Comparison of ENCODE assay signal across 1 cellular context in the genomic region with DNA sequence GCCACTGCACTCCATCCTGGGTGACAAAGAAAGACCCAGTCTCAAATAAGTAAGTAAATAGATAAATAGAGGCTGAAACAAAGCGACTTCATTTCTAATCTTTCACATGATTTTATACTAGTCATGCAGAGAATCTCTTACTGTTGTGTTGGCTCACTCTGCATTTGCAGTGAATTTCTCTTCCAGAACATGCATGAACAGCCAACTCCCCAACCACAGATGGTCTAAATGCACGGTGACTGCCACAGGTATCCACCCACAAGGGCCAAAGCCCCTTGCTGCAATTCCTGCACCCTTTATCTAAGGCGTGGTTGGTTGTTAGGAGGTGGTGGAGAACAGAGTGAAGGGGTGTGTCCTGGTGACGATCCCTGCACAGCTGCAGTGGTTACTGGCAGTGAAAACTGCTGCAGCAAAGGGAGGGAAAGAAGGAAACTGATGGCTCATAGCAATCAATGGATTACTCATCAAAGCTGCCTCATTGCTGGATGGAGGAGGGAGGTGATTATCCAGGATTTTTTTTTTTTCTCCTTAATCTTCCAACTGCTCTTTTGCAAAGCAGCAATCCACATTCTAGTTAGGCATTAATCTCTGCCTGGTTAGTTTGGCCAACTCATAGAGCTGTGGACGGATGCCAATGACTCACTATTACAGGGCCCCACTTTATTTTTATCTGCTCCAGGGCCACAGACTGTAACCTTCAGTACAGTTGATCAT.
TF ChIP-seq lines count a peak whose summit lies in the region.

No MANE protein-coding gene starts in this region.

TF ChIP-seq in GM12878, 131 proteins besides CTCF, POLR2A, EP300 and RAD21 (continued from another document and continues in another):
- no peak for TF ChIP-seq MYC (IDR thresholded peaks at IDR 0.05; ENCODE audit: insufficient read depth, insufficient read length, insufficient replicate concordance, low read length, severe bottlenecking)
- TF ChIP-seq NFIC (IDR thresholded peaks at IDR 0.05; ENCODE audit: low read depth, low read length) = no peak
- TF ChIP-seq, protein P1, sequence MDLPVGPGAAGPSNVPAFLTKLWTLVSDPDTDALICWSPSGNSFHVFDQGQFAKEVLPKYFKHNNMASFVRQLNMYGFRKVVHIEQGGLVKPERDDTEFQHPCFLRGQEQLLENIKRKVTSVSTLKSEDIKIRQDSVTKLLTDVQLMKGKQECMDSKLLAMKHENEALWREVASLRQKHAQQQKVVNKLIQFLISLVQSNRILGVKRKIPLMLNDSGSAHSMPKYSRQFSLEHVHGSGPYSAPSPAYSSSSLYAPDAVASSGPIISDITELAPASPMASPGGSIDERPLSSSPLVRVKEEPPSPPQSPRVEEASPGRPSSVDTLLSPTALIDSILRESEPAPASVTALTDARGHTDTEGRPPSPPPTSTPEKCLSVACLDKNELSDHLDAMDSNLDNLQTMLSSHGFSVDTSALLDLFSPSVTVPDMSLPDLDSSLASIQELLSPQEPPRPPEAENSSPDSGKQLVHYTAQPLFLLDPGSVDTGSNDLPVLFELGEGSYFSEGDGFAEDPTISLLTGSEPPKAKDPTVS (IDR thresholded peaks at IDR 0.05; ENCODE audit: low read depth, low read length) = no peak
- no peak for TF ChIP-seq HDAC2 (IDR thresholded peaks at IDR 0.05)
- no peak for TF ChIP-seq STAT3 (IDR thresholded peaks at IDR 0.05; ENCODE audit: low read depth, low read length)
- TF ChIP-seq SMC3 (IDR thresholded peaks at IDR 0.05; ENCODE audit: borderline replicate concordance, low read length) = no peak
- no peak for TF ChIP-seq PML (IDR thresholded peaks at IDR 0.05; ENCODE audit: low read length)
- 0 out of 2 replicates have a peak, but pooled peaks have one; percentile 39 for TF ChIP-seq ZNF207 (IDR thresholded peaks at IDR 0.05; ENCODE audit: borderline replicate concordance)
- no peak for TF ChIP-seq EZH2 (IDR thresholded peaks at IDR 0.05; ENCODE audit: borderline replicate concordance, control insufficient read depth, low read depth, low read length)
- TF ChIP-seq, protein P2, sequence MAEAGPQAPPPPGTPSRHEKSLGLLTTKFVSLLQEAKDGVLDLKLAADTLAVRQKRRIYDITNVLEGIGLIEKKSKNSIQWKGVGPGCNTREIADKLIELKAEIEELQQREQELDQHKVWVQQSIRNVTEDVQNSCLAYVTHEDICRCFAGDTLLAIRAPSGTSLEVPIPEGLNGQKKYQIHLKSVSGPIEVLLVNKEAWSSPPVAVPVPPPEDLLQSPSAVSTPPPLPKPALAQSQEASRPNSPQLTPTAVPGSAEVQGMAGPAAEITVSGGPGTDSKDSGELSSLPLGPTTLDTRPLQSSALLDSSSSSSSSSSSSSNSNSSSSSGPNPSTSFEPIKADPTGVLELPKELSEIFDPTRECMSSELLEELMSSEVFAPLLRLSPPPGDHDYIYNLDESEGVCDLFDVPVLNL (IDR thresholded peaks at IDR 0.05; ENCODE audit: low read depth, low read length) = no peak
- no peak for TF ChIP-seq SUZ12 (IDR thresholded peaks at IDR 0.05; ENCODE audit: unreplicated experiment)
- TF ChIP-seq TCF12 (IDR thresholded peaks at IDR 0.05; ENCODE audit: low read depth, low read length) = peak; percentile 72; the same call in 1 of the 2 replicates
- TF ChIP-seq POU2F2 (IDR thresholded peaks at IDR 0.05; ENCODE audit: borderline replicate concordance, low read depth, low read length) = no peak
- TF ChIP-seq, protein P3, sequence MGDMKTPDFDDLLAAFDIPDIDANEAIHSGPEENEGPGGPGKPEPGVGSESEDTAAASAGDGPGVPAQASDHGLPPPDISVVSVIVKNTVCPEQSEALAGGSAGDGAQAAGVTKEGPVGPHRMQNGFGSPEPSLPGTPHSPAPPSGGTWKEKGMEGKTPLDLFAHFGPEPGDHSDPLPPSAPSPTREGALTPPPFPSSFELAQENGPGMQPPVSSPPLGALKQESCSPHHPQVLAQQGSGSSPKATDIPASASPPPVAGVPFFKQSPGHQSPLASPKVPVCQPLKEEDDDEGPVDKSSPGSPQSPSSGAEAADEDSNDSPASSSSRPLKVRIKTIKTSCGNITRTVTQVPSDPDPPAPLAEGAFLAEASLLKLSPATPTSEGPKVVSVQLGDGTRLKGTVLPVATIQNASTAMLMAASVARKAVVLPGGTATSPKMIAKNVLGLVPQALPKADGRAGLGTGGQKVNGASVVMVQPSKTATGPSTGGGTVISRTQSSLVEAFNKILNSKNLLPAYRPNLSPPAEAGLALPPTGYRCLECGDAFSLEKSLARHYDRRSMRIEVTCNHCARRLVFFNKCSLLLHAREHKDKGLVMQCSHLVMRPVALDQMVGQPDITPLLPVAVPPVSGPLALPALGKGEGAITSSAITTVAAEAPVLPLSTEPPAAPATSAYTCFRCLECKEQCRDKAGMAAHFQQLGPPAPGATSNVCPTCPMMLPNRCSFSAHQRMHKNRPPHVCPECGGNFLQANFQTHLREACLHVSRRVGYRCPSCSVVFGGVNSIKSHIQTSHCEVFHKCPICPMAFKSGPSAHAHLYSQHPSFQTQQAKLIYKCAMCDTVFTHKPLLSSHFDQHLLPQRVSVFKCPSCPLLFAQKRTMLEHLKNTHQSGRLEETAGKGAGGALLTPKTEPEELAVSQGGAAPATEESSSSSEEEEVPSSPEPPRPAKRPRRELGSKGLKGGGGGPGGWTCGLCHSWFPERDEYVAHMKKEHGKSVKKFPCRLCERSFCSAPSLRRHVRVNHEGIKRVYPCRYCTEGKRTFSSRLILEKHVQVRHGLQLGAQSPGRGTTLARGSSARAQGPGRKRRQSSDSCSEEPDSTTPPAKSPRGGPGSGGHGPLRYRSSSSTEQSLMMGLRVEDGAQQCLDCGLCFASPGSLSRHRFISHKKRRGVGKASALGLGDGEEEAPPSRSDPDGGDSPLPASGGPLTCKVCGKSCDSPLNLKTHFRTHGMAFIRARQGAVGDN (IDR thresholded peaks at IDR 0.05) = 0 out of 2 replicates have a peak, but pooled peaks have one; percentile 25
- peak; percentile 79; the same call in 1 of the 2 replicates for TF ChIP-seq EED (IDR thresholded peaks at IDR 0.05; ENCODE audit: low read depth)
- TF ChIP-seq KAT2A (conservative IDR thresholded peaks at IDR 0.05; ENCODE audit: control insufficient read depth, low read depth, low read length) = no peak
- TF ChIP-seq FOXK2 (IDR thresholded peaks at IDR 0.05) = no peak
- TF ChIP-seq IRF4 (IDR thresholded peaks at IDR 0.05; ENCODE audit: low read depth, low read length) = no peak
- no peak for TF ChIP-seq WRNIP1 (IDR thresholded peaks at IDR 0.05; ENCODE audit: borderline replicate concordance, low read depth, low read length)
- no peak for TF ChIP-seq LARP7 (IDR thresholded peaks at IDR 0.05)
- no peak for TF ChIP-seq POLR2AphosphoS2 (IDR thresholded peaks at IDR 0.05; ENCODE audit: low read depth, low read length)
- TF ChIP-seq ZSCAN29 (IDR thresholded peaks at IDR 0.05) = no peak
- 0 out of 2 replicates have a peak, but pooled peaks have one; percentile 27 for TF ChIP-seq HDGF (IDR thresholded peaks at IDR 0.05)
- no peak for TF ChIP-seq TAF1 (IDR thresholded peaks at IDR 0.05; ENCODE audit: borderline replicate concordance, low read depth, low read length)
- TF ChIP-seq SPI1 (IDR thresholded peaks at IDR 0.05; ENCODE audit: borderline replicate concordance, insufficient read depth, low read depth, low read length) = no peak
- TF ChIP-seq EGR1 (IDR thresholded peaks at IDR 0.05; ENCODE audit: borderline replicate concordance in 1 of 2, low read depth in 2 of 2, low read length in 2 of 2) = no peak
- TF ChIP-seq PAX5 (IDR thresholded peaks at IDR 0.05; ENCODE audit: borderline replicate concordance, low read depth, low read length) = no peak
- TF ChIP-seq IKZF1 (conservative IDR thresholded peaks at IDR 0.05) = peak; percentile 54; the same call in 1 of the 2 replicates
- TF ChIP-seq JUNB (IDR thresholded peaks at IDR 0.05) = no peak
- TF ChIP-seq, protein P4, sequence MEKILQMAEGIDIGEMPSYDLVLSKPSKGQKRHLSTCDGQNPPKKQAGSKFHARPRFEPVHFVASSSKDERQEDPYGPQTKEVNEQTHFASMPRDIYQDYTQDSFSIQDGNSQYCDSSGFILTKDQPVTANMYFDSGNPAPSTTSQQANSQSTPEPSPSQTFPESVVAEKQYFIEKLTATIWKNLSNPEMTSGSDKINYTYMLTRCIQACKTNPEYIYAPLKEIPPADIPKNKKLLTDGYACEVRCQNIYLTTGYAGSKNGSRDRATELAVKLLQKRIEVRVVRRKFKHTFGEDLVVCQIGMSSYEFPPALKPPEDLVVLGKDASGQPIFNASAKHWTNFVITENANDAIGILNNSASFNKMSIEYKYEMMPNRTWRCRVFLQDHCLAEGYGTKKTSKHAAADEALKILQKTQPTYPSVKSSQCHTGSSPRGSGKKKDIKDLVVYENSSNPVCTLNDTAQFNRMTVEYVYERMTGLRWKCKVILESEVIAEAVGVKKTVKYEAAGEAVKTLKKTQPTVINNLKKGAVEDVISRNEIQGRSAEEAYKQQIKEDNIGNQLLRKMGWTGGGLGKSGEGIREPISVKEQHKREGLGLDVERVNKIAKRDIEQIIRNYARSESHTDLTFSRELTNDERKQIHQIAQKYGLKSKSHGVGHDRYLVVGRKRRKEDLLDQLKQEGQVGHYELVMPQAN (conservative IDR thresholded peaks at IDR 0.05) = 0 out of 2 replicates have a peak, but pooled peaks have one; percentile 4
- TF ChIP-seq, protein P5, sequence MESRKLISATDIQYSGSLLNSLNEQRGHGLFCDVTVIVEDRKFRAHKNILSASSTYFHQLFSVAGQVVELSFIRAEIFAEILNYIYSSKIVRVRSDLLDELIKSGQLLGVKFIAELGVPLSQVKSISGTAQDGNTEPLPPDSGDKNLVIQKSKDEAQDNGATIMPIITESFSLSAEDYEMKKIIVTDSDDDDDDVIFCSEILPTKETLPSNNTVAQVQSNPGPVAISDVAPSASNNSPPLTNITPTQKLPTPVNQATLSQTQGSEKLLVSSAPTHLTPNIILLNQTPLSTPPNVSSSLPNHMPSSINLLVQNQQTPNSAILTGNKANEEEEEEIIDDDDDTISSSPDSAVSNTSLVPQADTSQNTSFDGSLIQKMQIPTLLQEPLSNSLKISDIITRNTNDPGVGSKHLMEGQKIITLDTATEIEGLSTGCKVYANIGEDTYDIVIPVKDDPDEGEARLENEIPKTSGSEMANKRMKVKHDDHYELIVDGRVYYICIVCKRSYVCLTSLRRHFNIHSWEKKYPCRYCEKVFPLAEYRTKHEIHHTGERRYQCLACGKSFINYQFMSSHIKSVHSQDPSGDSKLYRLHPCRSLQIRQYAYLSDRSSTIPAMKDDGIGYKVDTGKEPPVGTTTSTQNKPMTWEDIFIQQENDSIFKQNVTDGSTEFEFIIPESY (IDR thresholded peaks at IDR 0.05) = no peak
- TF ChIP-seq TCF3 (IDR thresholded peaks at IDR 0.05; ENCODE audit: borderline replicate concordance, insufficient read depth, low read depth, low read length) = no peak
- TF ChIP-seq CBX3 (IDR thresholded peaks at IDR 0.05; ENCODE audit: borderline replicate concordance, low read depth) = no peak
- TF ChIP-seq TCF7 (IDR thresholded peaks at IDR 0.05; ENCODE audit: borderline replicate concordance) = no peak
- no peak for TF ChIP-seq RAD51 (IDR thresholded peaks at IDR 0.05)
- TF ChIP-seq NR2F1 (conservative IDR thresholded peaks at IDR 0.05) = no peak
- no peak for TF ChIP-seq BCL11A (IDR thresholded peaks at IDR 0.05; ENCODE audit: low read depth, low read length)
- TF ChIP-seq MYB (IDR thresholded peaks at IDR 0.05; ENCODE audit: borderline replicate concordance, low read depth, low read length) = no peak
- TF ChIP-seq, protein P6, sequence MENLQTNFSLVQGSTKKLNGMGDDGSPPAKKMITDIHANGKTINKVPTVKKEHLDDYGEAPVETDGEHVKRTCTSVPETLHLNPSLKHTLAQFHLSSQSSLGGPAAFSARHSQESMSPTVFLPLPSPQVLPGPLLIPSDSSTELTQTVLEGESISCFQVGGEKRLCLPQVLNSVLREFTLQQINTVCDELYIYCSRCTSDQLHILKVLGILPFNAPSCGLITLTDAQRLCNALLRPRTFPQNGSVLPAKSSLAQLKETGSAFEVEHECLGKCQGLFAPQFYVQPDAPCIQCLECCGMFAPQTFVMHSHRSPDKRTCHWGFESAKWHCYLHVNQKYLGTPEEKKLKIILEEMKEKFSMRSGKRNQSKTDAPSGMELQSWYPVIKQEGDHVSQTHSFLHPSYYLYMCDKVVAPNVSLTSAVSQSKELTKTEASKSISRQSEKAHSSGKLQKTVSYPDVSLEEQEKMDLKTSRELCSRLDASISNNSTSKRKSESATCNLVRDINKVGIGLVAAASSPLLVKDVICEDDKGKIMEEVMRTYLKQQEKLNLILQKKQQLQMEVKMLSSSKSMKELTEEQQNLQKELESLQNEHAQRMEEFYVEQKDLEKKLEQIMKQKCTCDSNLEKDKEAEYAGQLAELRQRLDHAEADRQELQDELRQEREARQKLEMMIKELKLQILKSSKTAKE (IDR thresholded peaks at IDR 0.05; ENCODE audit: low read depth, poor library complexity, severe bottlenecking) = no peak
- TF ChIP-seq, protein P7, sequence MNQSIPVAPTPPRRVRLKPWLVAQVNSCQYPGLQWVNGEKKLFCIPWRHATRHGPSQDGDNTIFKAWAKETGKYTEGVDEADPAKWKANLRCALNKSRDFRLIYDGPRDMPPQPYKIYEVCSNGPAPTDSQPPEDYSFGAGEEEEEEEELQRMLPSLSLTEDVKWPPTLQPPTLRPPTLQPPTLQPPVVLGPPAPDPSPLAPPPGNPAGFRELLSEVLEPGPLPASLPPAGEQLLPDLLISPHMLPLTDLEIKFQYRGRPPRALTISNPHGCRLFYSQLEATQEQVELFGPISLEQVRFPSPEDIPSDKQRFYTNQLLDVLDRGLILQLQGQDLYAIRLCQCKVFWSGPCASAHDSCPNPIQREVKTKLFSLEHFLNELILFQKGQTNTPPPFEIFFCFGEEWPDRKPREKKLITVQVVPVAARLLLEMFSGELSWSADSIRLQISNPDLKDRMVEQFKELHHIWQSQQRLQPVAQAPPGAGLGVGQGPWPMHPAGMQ (IDR thresholded peaks at IDR 0.05; ENCODE audit: borderline replicate concordance) = no peak
- no peak for TF ChIP-seq CHD4 (IDR thresholded peaks at IDR 0.05)
- no peak for TF ChIP-seq BMI1 (IDR thresholded peaks at IDR 0.05; ENCODE audit: borderline replicate concordance)
- TF ChIP-seq STAT1 (conservative IDR thresholded peaks at IDR 0.05) = no peak
- TF ChIP-seq, protein P8, sequence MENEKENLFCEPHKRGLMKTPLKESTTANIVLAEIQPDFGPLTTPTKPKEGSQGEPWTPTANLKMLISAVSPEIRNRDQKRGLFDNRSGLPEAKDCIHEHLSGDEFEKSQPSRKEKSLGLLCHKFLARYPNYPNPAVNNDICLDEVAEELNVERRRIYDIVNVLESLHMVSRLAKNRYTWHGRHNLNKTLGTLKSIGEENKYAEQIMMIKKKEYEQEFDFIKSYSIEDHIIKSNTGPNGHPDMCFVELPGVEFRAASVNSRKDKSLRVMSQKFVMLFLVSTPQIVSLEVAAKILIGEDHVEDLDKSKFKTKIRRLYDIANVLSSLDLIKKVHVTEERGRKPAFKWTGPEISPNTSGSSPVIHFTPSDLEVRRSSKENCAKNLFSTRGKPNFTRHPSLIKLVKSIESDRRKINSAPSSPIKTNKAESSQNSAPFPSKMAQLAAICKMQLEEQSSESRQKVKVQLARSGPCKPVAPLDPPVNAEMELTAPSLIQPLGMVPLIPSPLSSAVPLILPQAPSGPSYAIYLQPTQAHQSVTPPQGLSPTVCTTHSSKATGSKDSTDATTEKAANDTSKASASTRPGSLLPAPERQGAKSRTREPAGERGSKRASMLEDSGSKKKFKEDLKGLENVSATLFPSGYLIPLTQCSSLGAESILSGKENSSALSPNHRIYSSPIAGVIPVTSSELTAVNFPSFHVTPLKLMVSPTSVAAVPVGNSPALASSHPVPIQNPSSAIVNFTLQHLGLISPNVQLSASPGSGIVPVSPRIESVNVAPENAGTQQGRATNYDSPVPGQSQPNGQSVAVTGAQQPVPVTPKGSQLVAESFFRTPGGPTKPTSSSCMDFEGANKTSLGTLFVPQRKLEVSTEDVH (IDR thresholded peaks at IDR 0.05; ENCODE audit: low read depth, partially characterized antibody) = peak; percentile 29
